Comparison of ENCODE assay signal across 2 cellular contexts in the genomic region with DNA sequence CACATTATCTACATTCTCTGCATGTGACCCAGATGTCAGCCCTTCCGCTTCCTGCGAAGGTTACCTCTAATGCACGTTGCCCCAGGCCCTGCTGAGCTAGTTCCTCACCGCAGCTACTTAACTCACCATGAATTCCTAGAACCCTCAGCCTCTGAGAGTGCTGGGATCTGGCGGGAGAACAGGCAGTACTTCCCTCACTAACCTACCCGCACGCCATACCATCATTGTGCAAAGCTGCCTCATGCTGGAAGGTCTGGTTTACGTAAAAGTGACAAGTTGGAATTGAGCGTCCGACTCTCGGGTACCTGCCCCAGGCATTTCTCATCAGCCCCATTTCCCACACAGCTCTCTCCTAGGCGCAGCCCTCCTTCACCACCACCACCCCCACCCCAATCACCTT.
TF ChIP-seq lines count a peak whose summit lies in the region.

No MANE protein-coding gene starts in this region.

TF ChIP-seq in GM23338, 12 proteins besides CTCF, POLR2A, EP300 and RAD21 (continues in another document):
- TF ChIP-seq, protein P1, sequence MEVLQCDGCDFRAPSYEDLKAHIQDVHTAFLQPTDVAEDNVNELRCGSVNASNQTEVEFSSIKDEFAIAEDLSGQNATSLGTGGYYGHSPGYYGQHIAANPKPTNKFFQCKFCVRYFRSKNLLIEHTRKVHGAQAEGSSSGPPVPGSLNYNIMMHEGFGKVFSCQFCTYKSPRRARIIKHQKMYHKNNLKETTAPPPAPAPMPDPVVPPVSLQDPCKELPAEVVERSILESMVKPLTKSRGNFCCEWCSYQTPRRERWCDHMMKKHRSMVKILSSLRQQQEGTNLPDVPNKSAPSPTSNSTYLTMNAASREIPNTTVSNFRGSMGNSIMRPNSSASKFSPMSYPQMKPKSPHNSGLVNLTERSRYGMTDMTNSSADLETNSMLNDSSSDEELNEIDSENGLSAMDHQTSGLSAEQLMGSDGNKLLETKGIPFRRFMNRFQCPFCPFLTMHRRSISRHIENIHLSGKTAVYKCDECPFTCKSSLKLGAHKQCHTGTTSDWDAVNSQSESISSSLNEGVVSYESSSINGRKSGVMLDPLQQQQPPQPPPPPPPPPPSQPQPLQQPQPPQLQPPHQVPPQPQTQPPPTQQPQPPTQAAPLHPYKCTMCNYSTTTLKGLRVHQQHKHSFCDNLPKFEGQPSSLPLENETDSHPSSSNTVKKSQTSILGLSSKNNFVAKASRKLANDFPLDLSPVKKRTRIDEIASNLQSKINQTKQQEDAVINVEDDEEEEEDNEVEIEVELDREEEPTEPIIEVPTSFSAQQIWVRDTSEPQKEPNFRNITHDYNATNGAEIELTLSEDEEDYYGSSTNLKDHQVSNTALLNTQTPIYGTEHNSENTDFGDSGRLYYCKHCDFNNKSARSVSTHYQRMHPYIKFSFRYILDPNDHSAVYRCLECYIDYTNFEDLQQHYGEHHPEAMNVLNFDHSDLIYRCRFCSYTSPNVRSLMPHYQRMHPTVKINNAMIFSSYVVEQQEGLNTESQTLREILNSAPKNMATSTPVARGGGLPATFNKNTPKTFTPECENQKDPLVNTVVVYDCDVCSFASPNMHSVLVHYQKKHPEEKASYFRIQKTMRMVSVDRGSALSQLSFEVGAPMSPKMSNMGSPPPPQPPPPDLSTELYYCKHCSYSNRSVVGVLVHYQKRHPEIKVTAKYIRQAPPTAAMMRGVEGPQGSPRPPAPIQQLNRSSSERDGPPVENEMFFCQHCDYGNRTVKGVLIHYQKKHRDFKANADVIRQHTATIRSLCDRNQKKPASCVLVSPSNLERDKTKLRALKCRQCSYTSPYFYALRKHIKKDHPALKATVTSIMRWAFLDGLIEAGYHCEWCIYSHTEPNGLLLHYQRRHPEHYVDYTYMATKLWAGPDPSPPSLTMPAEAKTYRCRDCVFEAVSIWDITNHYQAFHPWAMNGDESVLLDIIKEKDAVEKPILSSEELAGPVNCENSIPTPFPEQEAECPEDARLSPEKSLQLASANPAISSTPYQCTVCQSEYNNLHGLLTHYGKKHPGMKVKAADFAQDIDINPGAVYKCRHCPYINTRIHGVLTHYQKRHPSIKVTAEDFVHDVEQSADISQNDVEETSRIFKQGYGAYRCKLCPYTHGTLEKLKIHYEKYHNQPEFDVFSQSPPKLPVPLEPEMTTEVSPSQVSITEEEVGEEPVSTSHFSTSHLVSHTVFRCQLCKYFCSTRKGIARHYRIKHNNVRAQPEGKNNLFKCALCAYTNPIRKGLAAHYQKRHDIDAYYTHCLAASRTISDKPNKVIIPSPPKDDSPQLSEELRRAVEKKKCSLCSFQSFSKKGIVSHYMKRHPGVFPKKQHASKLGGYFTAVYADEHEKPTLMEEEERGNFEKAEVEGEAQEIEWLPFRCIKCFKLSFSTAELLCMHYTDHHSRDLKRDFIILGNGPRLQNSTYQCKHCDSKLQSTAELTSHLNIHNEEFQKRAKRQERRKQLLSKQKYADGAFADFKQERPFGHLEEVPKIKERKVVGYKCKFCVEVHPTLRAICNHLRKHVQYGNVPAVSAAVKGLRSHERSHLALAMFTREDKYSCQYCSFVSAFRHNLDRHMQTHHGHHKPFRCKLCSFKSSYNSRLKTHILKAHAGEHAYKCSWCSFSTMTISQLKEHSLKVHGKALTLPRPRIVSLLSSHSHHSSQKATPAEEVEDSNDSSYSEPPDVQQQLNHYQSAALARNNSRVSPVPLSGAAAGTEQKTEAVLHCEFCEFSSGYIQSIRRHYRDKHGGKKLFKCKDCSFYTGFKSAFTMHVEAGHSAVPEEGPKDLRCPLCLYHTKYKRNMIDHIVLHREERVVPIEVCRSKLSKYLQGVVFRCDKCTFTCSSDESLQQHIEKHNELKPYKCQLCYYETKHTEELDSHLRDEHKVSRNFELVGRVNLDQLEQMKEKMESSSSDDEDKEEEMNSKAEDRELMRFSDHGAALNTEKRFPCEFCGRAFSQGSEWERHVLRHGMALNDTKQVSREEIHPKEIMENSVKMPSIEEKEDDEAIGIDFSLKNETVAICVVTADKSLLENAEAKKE (CRISPR knock-in tag; IDR thresholded peaks at IDR 0.05), result no peak
- no peak for TF ChIP-seq ZNF114 (CRISPR knock-in tag; IDR thresholded peaks at IDR 0.05)
- no peak for TF ChIP-seq CREB1 (CRISPR knock-in tag; IDR thresholded peaks at IDR 0.05; ENCODE audit: low read depth)
- no peak for TF ChIP-seq STAT1 (IDR thresholded peaks at IDR 0.05; ENCODE audit: unreplicated experiment)
- TF ChIP-seq, protein P2, sequence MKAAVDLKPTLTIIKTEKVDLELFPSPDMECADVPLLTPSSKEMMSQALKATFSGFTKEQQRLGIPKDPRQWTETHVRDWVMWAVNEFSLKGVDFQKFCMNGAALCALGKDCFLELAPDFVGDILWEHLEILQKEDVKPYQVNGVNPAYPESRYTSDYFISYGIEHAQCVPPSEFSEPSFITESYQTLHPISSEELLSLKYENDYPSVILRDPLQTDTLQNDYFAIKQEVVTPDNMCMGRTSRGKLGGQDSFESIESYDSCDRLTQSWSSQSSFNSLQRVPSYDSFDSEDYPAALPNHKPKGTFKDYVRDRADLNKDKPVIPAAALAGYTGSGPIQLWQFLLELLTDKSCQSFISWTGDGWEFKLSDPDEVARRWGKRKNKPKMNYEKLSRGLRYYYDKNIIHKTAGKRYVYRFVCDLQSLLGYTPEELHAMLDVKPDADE (IDR thresholded peaks at IDR 0.05), result no peak
- TF ChIP-seq, protein P3, sequence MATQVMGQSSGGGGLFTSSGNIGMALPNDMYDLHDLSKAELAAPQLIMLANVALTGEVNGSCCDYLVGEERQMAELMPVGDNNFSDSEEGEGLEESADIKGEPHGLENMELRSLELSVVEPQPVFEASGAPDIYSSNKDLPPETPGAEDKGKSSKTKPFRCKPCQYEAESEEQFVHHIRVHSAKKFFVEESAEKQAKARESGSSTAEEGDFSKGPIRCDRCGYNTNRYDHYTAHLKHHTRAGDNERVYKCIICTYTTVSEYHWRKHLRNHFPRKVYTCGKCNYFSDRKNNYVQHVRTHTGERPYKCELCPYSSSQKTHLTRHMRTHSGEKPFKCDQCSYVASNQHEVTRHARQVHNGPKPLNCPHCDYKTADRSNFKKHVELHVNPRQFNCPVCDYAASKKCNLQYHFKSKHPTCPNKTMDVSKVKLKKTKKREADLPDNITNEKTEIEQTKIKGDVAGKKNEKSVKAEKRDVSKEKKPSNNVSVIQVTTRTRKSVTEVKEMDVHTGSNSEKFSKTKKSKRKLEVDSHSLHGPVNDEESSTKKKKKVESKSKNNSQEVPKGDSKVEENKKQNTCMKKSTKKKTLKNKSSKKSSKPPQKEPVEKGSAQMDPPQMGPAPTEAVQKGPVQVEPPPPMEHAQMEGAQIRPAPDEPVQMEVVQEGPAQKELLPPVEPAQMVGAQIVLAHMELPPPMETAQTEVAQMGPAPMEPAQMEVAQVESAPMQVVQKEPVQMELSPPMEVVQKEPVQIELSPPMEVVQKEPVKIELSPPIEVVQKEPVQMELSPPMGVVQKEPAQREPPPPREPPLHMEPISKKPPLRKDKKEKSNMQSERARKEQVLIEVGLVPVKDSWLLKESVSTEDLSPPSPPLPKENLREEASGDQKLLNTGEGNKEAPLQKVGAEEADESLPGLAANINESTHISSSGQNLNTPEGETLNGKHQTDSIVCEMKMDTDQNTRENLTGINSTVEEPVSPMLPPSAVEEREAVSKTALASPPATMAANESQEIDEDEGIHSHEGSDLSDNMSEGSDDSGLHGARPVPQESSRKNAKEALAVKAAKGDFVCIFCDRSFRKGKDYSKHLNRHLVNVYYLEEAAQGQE (IDR thresholded peaks at IDR 0.05; ENCODE audit: unreplicated experiment), result no peak
- TF ChIP-seq JUNB (IDR thresholded peaks at IDR 0.05; ENCODE audit: unreplicated experiment), result no peak
- no peak for TF ChIP-seq EZH2 (IDR thresholded peaks at IDR 0.05; ENCODE audit: low read depth, unreplicated experiment)
- TF ChIP-seq NANOG (IDR thresholded peaks at IDR 0.05; ENCODE audit: borderline replicate concordance), result no peak
- TF ChIP-seq ZNF331 (CRISPR knock-in tag; IDR thresholded peaks at IDR 0.05; ENCODE audit: low read depth), result no peak

TF ChIP-seq in K562, 482 proteins besides CTCF, POLR2A, EP300 and RAD21:
- TF ChIP-seq, protein P4, sequence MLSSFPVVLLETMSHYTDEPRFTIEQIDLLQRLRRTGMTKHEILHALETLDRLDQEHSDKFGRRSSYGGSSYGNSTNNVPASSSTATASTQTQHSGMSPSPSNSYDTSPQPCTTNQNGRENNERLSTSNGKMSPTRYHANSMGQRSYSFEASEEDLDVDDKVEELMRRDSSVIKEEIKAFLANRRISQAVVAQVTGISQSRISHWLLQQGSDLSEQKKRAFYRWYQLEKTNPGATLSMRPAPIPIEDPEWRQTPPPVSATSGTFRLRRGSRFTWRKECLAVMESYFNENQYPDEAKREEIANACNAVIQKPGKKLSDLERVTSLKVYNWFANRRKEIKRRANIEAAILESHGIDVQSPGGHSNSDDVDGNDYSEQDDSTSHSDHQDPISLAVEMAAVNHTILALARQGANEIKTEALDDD (IDR thresholded peaks at IDR 0.05), result no peak
- TF ChIP-seq, protein P3 (CRISPR knock-in tag; IDR thresholded peaks at IDR 0.05; ENCODE audit: low read depth), result no peak
- no peak for TF ChIP-seq FIP1L1 (IDR thresholded peaks at IDR 0.05; ENCODE audit: low read depth, low read length, poor library complexity, severe bottlenecking)
- no peak for TF ChIP-seq NR2F6 (CRISPR knock-in tag; IDR thresholded peaks at IDR 0.05)
- TF ChIP-seq PRMT5 (CRISPR knock-in tag; IDR thresholded peaks at IDR 0.05), result no peak
- TF ChIP-seq, protein P5, sequence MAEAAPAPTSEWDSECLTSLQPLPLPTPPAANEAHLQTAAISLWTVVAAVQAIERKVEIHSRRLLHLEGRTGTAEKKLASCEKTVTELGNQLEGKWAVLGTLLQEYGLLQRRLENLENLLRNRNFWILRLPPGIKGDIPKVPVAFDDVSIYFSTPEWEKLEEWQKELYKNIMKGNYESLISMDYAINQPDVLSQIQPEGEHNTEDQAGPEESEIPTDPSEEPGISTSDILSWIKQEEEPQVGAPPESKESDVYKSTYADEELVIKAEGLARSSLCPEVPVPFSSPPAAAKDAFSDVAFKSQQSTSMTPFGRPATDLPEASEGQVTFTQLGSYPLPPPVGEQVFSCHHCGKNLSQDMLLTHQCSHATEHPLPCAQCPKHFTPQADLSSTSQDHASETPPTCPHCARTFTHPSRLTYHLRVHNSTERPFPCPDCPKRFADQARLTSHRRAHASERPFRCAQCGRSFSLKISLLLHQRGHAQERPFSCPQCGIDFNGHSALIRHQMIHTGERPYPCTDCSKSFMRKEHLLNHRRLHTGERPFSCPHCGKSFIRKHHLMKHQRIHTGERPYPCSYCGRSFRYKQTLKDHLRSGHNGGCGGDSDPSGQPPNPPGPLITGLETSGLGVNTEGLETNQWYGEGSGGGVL (CRISPR knock-in tag; IDR thresholded peaks at IDR 0.05), result no peak
- no peak for TF ChIP-seq RFX7 (CRISPR knock-in tag; IDR thresholded peaks at IDR 0.05)
- no peak for TF ChIP-seq MEF2A (IDR thresholded peaks at IDR 0.05; ENCODE audit: control insufficient read depth, low read depth, low read length)
- no peak for TF ChIP-seq JUND (IDR thresholded peaks at IDR 0.05; ENCODE audit: borderline replicate concordance, low read depth, low read length)
- TF ChIP-seq JUND (tag; IDR thresholded peaks at IDR 0.05; ENCODE audit: borderline replicate concordance, low read depth, low read length), result no peak
- no peak for TF ChIP-seq RUNX1 (IDR thresholded peaks at IDR 0.05; ENCODE audit: low read depth)
- no peak for TF ChIP-seq MIER1 (IDR thresholded peaks at IDR 0.05; ENCODE audit: low read depth)
- no peak for TF ChIP-seq ELF2 (CRISPR knock-in tag; IDR thresholded peaks at IDR 0.05)
- no peak for TF ChIP-seq ZNF143 (CRISPR knock-in tag; IDR thresholded peaks at IDR 0.05)
- TF ChIP-seq NR2C1 (IDR thresholded peaks at IDR 0.05), result no peak
- TF ChIP-seq NR2C1 (tag; IDR thresholded peaks at IDR 0.05), result no peak
- no peak for TF ChIP-seq COPS2 (conservative IDR thresholded peaks at IDR 0.05)
- no peak for TF ChIP-seq BHLHE40 (IDR thresholded peaks at IDR 0.05; ENCODE audit: low read length)
